Comparison of ENCODE assay signal across 8 cellular contexts in genomic region chr7:90346326-90347125, GRCh38. TPM values are rescaled to one million over a fixed set of nuclear protein-coding genes. Genes with fewer than 3 reads are reported as not detected.
DNase-seq lines count a peak whose midpoint lies in the region; ATAC-seq and TF ChIP-seq lines count a peak whose summit lies in the region.

Gene GTPBP10 (plus strand): TSS chr7:90346716. CDS start chr7:90346742, 26 bp downstream.

- H3K27me3 Mint-ChIP-seq in GM23338 (ENCODE audit: insufficient read depth, low read depth, poor library complexity): peaks cover 6% of the 10 kb centered on the region
- H3K27me3 Mint-ChIP-seq in naive thymus-derived CD8-positive, alpha-beta T cell: no peaks in the 10 kb centered on the region

- peak within 1 kb of the TSS; percentile 95 for H3K4me3 Mint-ChIP-seq in GM23338
- H3K4me3 Mint-ChIP-seq in naive thymus-derived CD8-positive, alpha-beta T cell: peak within 1 kb of the TSS; percentile 94 to 99 (median 96)

- no peaks in the 10 kb centered on the region for H3K36me3 ChIP-seq in GM23338 (ENCODE audit: insufficient read depth)

- no peaks in the 10 kb centered on the region for H3K9me2 ChIP-seq in GM23338 (ENCODE audit: insufficient read depth)

- H3K4me1 Mint-ChIP-seq in GM23338: peaks cover 9% of the 10 kb centered on the region; the same call in 2 of the 3 replicates
- H3K4me1 Mint-ChIP-seq in naive thymus-derived CD8-positive, alpha-beta T cell: peaks cover 20 to 57% (median 52%) of the 10 kb centered on the region in 4 donors

- TF ChIP-seq CTCF in GM23338 (conservative IDR thresholded peaks at IDR 0.05; ENCODE audit: low read depth in 2 of 2) (peak; percentile 71 to 72), fibroblast of mammary gland (conservative IDR thresholded peaks at IDR 0.05; ENCODE audit: control insufficient read depth, insufficient read depth, low read depth, low read length) (peak; percentile 62)

- H3K27ac ChIP-seq in GM23338 (ENCODE audit: low read depth): peak within 1 kb of the TSS; percentile 85; the same call in 1 of the 2 replicates

- no peaks in the 10 kb centered on the region for H3K9me3 Mint-ChIP-seq in GM23338
- no peaks in the 10 kb centered on the region for H3K9me3 Mint-ChIP-seq in naive thymus-derived CD8-positive, alpha-beta T cell

- peak within 1 kb of the TSS; percentile 97 for H3K27ac Mint-ChIP-seq in GM23338
- peak within 1 kb of the TSS; percentile 98 to 100 (median 100) for H3K27ac Mint-ChIP-seq in naive thymus-derived CD8-positive, alpha-beta T cell

- no peaks in the 10 kb centered on the region for H3K27me3 ChIP-seq in GM23338 (ENCODE audit: insufficient read depth)

- POLR2A ChIA-PET in naive thymus-derived CD8-positive, alpha-beta T cell (lab: Charles Lee): interaction anchor here (1.1 to 1.5 kb wide), 3 partner anchors 56 to 57 kb away, joined by 3 to 5 read pairs (median 4); partner anchors contain the start of gene CLDN12

- peaks cover 2% of the 10 kb centered on the region; the same call in 1 of the 3 replicates for H3K36me3 Mint-ChIP-seq in GM23338 (ENCODE audit: low read depth)
- peaks cover 0 to 13% (median 3%) of the 10 kb centered on the region in 3 donors for H3K36me3 Mint-ChIP-seq in naive thymus-derived CD8-positive, alpha-beta T cell

- H2AFZ ChIP-seq in GM23338: peak within 1 kb of the TSS; percentile 92

- peak; percentile 93 for DNase-seq in EL
- peak; percentile 95 for DNase-seq in GM23338 (ENCODE audit: low spot score)
- peak; percentile 96 for DNase-seq in LHCN-M2 (ENCODE audit: low read depth)
- DNase-seq in RPMI7951 (ENCODE audit: low read depth): peak; percentile 91
- DNase-seq in activated T-helper 1 cell treated with anti-CD3 and anti-CD28 coated beads, Interleukin-2, amount 50 U/mL, for 16 hours (ENCODE audit: low read depth in 1 of 2, low spot score in 1 of 2): peak; percentile 89 to 91
- peak; percentile 94 for DNase-seq in fibroblast of mammary gland (ENCODE audit: low read depth)
- peak; percentile 90 to 97 (median 95) for DNase-seq in naive thymus-derived CD8-positive, alpha-beta T cell
- DNase-seq in stimulated activated naive CD4-positive, alpha-beta T cell (lab: John Stamatoyannopoulos, UW): peak; percentile 87 to 95 (median 92)

- H3F3A ChIP-seq in GM23338 (replicated peaks; ENCODE audit: low read depth): no peaks in the 10 kb centered on the region

- H3K4me3 ChIP-seq in GM23338: peak within 1 kb of the TSS; percentile 83
- H3K4me3 ChIP-seq in fibroblast of mammary gland (ENCODE audit: control insufficient read depth, low read depth, low read length): peak within 1 kb of the TSS; percentile 98

- no peaks in the 10 kb centered on the region for H3K4me1 ChIP-seq in GM23338 (ENCODE audit: insufficient read depth)

- H3K4me2 ChIP-seq in GM23338: peak within 1 kb of the TSS; percentile 91

- ATAC-seq in GM23338: peak; percentile 95
- ATAC-seq in naive thymus-derived CD8-positive, alpha-beta T cell: peak; percentile 90 to 92

- peaks cover 46% of the 10 kb centered on the region for H3K79me2 ChIP-seq in GM23338 (replicated peaks; ENCODE audit: insufficient read depth)

- H4K20me1 ChIP-seq in GM23338 (replicated peaks; ENCODE audit: insufficient read depth): 0 out of 2 replicates have a peak, but pooled peaks cover 2% of the 10 kb centered on the region

TF ChIP-seq in GM23338, 12 proteins besides CTCF, POLR2A, EP300 and RAD21 (continues in another document):
- TF ChIP-seq CREB1 (CRISPR knock-in tag; IDR thresholded peaks at IDR 0.05; ENCODE audit: low read depth) (peak; percentile 98), ZNF114 (CRISPR knock-in tag; IDR thresholded peaks at IDR 0.05) (no peak), STAT1 (IDR thresholded peaks at IDR 0.05; ENCODE audit: unreplicated experiment) (no peak), NANOG (IDR thresholded peaks at IDR 0.05; ENCODE audit: borderline replicate concordance) (no peak), EZH2phosphoT487 (IDR thresholded peaks at IDR 0.05; ENCODE audit: unreplicated experiment) (no peak), POLR2AphosphoS5 (IDR thresholded peaks at IDR 0.05; ENCODE audit: low read depth) (peak; percentile 94)
- TF ChIP-seq, protein P1, sequence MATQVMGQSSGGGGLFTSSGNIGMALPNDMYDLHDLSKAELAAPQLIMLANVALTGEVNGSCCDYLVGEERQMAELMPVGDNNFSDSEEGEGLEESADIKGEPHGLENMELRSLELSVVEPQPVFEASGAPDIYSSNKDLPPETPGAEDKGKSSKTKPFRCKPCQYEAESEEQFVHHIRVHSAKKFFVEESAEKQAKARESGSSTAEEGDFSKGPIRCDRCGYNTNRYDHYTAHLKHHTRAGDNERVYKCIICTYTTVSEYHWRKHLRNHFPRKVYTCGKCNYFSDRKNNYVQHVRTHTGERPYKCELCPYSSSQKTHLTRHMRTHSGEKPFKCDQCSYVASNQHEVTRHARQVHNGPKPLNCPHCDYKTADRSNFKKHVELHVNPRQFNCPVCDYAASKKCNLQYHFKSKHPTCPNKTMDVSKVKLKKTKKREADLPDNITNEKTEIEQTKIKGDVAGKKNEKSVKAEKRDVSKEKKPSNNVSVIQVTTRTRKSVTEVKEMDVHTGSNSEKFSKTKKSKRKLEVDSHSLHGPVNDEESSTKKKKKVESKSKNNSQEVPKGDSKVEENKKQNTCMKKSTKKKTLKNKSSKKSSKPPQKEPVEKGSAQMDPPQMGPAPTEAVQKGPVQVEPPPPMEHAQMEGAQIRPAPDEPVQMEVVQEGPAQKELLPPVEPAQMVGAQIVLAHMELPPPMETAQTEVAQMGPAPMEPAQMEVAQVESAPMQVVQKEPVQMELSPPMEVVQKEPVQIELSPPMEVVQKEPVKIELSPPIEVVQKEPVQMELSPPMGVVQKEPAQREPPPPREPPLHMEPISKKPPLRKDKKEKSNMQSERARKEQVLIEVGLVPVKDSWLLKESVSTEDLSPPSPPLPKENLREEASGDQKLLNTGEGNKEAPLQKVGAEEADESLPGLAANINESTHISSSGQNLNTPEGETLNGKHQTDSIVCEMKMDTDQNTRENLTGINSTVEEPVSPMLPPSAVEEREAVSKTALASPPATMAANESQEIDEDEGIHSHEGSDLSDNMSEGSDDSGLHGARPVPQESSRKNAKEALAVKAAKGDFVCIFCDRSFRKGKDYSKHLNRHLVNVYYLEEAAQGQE (IDR thresholded peaks at IDR 0.05; ENCODE audit: unreplicated experiment): no peak

RNA-seq across cellular contexts. Expression of gene GTPBP10, which starts in this region (rescaled TPM):
- 15.1 and 20.5 TPM in 2 replicates for total RNA-seq in GM23338 (2014; rRNA removed; shearing (Covaris generic))
- polyA plus RNA-seq in GM23338 (2016; fragmentation: Nextera tagmentation; extraction: Ambion mirVana): 17.9 and 23.0 TPM in 2 replicates
- 13.6 and 22.4 TPM in 2 replicates for total RNA-seq in LHCN-M2 (2014; rRNA removed)
- polyA plus RNA-seq in LHCN-M2 (2012): 8.8 TPM
- 27.5 and 28.1 TPM in 2 replicates for total RNA-seq in RPMI7951 (2014; rRNA removed; shearing (Covaris generic))
- 10 to 100 TPM; 51.2 to 54.2 TPM for total RNA-seq in naive thymus-derived CD8-positive, alpha-beta T cell
- 10 to 100 TPM; 39.5 to 45.7 (median 43.4) TPM for polyA plus RNA-seq in naive thymus-derived CD8-positive, alpha-beta T cell

Comparison
In these comparisons a context has a peak if more than half of its experiments do, and no peak if none do; other contexts are left out.
1. Peak in every context shown above with its lines: DNase-seq, ATAC-seq, H3K4me3 ChIP-seq and H3K27ac ChIP-seq.